26 cellular contexts compared by ENCODE assay signal in the genomic region with DNA sequence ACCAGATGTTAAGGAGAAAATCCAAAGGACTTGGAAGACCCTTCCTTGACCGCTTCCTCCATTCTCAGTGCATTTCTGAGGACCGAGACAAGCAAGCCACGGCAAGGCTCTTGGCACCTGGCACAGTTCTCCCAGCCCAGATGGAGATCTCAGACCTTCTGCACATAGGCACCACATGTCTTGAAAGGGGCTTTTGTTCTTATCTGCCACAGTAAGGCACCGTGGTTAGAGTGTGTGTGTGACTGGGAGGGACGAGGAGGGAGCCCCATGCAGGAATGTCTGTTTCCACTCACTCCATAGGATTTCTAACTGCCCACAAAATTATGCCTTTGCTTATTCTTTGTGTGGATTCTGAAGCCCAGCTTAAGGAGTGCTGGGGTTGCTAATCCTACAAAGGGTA. TPM values are rescaled to one million over a fixed set of nuclear protein-coding genes. Genes with fewer than 3 reads are reported as not detected.
DNase-seq lines count a peak whose midpoint lies in the region; ATAC-seq, FAIRE-seq and TF ChIP-seq lines count a peak whose summit lies in the region.
"Had no signal": no experiment of that assay in that cellular context is flagged by ENCODE, and none has a peak within 500 bp of the region (broad histone marks: within the 10 kb centered on the region; RNA-seq: fewer than 3 reads in every experiment).

No MANE protein-coding gene starts in this region.

- DNase-seq in NCI-H82 (lab: John Stamatoyannopoulos, UW), result peak; percentile 17
- DNase-seq in NCI-H82 treated with DMSO at 0.1 percent for 48 hours (lab: John Stamatoyannopoulos, UW; ENCODE audit: unreplicated experiment), result no peak
- peak; percentile 59 for DNase-seq in RPMI7951 (ENCODE audit: low read depth)
- DNase-seq in astrocyte of the hippocampus (ENCODE audit: low read depth, low spot score), result peak; percentile 64
- peak; percentile 30 for DNase-seq in sciatic nerve (ENCODE audit: low spot score)
- DNase-seq in kidney, result no peak
- DNase-seq in D341Med (ENCODE audit: low spot score), result no peak
- DNase-seq in MV-4-11 (lab: John Stamatoyannopoulos, UW), result no peak
- DNase-seq: 8988T; CD4-positive, alpha-beta memory T cell; COR-L47; DMS79 treated with DMSO at 0.1 percent for 48 hours; EL; GOT3; H7; HFFc6 had no signal

- peaks cover 3% of the 10 kb centered on the region in 2 donors for H3K9me3 ChIP-seq in kidney (ENCODE audit: control insufficient read depth in 1 of 2, low read length in 2 of 2)

- ATAC-seq in sciatic nerve, result no peak
- ATAC-seq: GM12878, HCT116 had no signal

- H3K4me1 ChIP-seq in kidney (ENCODE audit: control insufficient read depth in 1 of 2, insufficient read depth in 1 of 2, low read depth in 1 of 2, low read length in 2 of 2), result no peaks in the 10 kb centered on the region
- H3K4me1 ChIP-seq: BLaER1 had no signal

- FAIRE-seq in kidney (lab: Jason Lieb, UNC), result no peak
- FAIRE-seq: D721Med, GM12878, HTR-8/SVneo had no signal

- H3K27ac ChIP-seq in kidney (ENCODE audit: low read depth in 2 of 2, low read length in 2 of 2), result no peak overlapping the region
- H3K27ac ChIP-seq: BLaER1, HL-60 had no signal

- intact Hi-C loops in sciatic nerve (cut with DNase I), result no loop called here
- intact Hi-C loops in kidney (cut with DNase I), result no loop called here

- no peak for TF ChIP-seq CTCF in kidney (IDR thresholded peaks at IDR 0.05; ENCODE audit: borderline replicate concordance, extremely low read depth, insufficient read depth)

- no peak overlapping the region for H3K9ac ChIP-seq in kidney (ENCODE audit: low read length in 2 of 2)
- H3K9ac ChIP-seq: BLaER1 had no signal

- H3K36me3 ChIP-seq in kidney (ENCODE audit: control insufficient read depth in 1 of 2, insufficient read depth in 2 of 2, low read length in 2 of 2), result no peaks in the 10 kb centered on the region
- H3K36me3 ChIP-seq: BLaER1 had no signal

- H3K4me3 ChIP-seq in kidney (ENCODE audit: low read length in 2 of 2), result no peak overlapping the region
- H3K4me3 ChIP-seq: BLaER1, GM12878 had no signal

RNA-seq across cellular contexts. Expression of gene WDR86, which starts 10.3 kb away (rescaled TPM):
- total RNA-seq in RPMI7951 (2014; rRNA removed; shearing (Covaris generic)), result not detected in 2 replicates
- total RNA-seq in sciatic nerve, result 101 TPM
- 5.9 TPM for total RNA-seq in kidney
- polyA plus RNA-seq in kidney (ENCODE audit: insufficient read depth, low read depth, low replicate concordance), result 1.8 TPM
- total RNA-seq: GM12878, HFFc6 had no signal

RNA-seq across cellular contexts. Expression of gene CRYGN, which starts 19.8 kb away (rescaled TPM):
- total RNA-seq in RPMI7951 (2014; rRNA removed; shearing (Covaris generic)), result not detected in 2 replicates
- total RNA-seq in sciatic nerve (3.9 TPM), kidney (0.22 TPM)
- not detected for polyA plus RNA-seq in kidney (ENCODE audit: insufficient read depth, low read depth, low replicate concordance)
- total RNA-seq: CD4-positive, alpha-beta memory T cell; G401; GM12878; HFFc6 had no signal
- polyA plus RNA-seq: AG04450, CD14-positive monocyte, GM12878, IgD-negative memory B cell had no signal

Comparison
In these comparisons a context has a peak if more than half of its experiments do, and no peak if none do; other contexts are left out.
1. DNase-seq: peak in NCI-H82 (single experiment), RPMI7951 (single experiment), astrocyte of the hippocampus (single experiment) and sciatic nerve (single experiment); none in NCI-H82 treated with DMSO at 0.1 percent for 48 hours (single experiment), kidney (single experiment), D341Med (single experiment) and MV-4-11 (single experiment).
2. RNA of gene WDR86, which starts 10.3 kb away (total RNA-seq): 101 TPM in sciatic nerve (single experiment); 5.9 TPM in kidney (single experiment) and not detected in RPMI7951; every median in the first group is over 10 times any median in the second.